Comparison of ENCODE assay signal across 12 cellular contexts in genomic region chr4:111064342-111064993, GRCh38.
DNase-seq lines count a peak whose midpoint lies in the region; TF ChIP-seq lines count a peak whose summit lies in the region.
"Had no signal": no experiment of that assay in that cellular context is flagged by ENCODE, and none has a peak within 500 bp of the region (broad histone marks: within the 10 kb centered on the region; RNA-seq: fewer than 3 reads in every experiment).

No MANE protein-coding gene starts in this region.

- TF ChIP-seq POLR2A in thyroid gland (IDR thresholded peaks at IDR 0.05), result no peak

- no peak overlapping the region for H3K4me3 ChIP-seq in HEK293 (ENCODE audit: low read depth, low read length)
- H3K4me3 ChIP-seq in NT2/D1 (ENCODE audit: insufficient read length, low read depth), result no peak overlapping the region
- H3K4me3 ChIP-seq in thyroid gland (replicated peaks in 1 of 3), result no peak overlapping the region
- H3K4me3 ChIP-seq: uterus had no signal

- H3K4me1 ChIP-seq in HEK293 (ENCODE audit: control insufficient read depth, insufficient read depth, low read length), result no peaks in the 10 kb centered on the region
- no peaks in the 10 kb centered on the region for H3K4me1 ChIP-seq in NT2/D1 (ENCODE audit: insufficient read depth, insufficient read length)
- no peaks in the 10 kb centered on the region for H3K4me1 ChIP-seq in thyroid gland
- H3K4me1 ChIP-seq: uterus had no signal

- WGBS in thyroid gland, 2 donors, result 75 to 81% methylated on average over 4 of the region's 4 CpGs

- no peak overlapping the region for H3K27ac ChIP-seq in HEK293 (ENCODE audit: extremely low read depth, low read depth, low read length)
- H3K27ac ChIP-seq in thyroid gland, result no peak overlapping the region
- H3K27ac ChIP-seq: uterus had no signal

- no peak overlapping the region for H3K9ac ChIP-seq in NT2/D1 (ENCODE audit: insufficient read length, low read depth)

- POLR2A ChIA-PET in HEK293 (lab: Yijun Ruan, JAX), result no interaction called here

- H3K36me3 ChIP-seq in HEK293 (ENCODE audit: control insufficient read depth in 2 of 2, insufficient read depth in 1 of 2, low read length in 2 of 2) (no peaks in the 10 kb centered on the region), NT2/D1 (ENCODE audit: insufficient read depth, insufficient read length, low read length) (no peaks in the 10 kb centered on the region), thyroid gland (no peaks in the 10 kb centered on the region)
- H3K36me3 ChIP-seq: uterus had no signal

- no peaks in the 10 kb centered on the region for H3K9me3 ChIP-seq in HEK293 (ENCODE audit: control insufficient read depth, insufficient read depth, low read depth, low read length)
- 0 out of 2 replicates have a peak, but pooled peaks cover 4% of the 10 kb centered on the region for H3K9me3 ChIP-seq in NT2/D1 (ENCODE audit: insufficient read depth, low read length)
- H3K9me3 ChIP-seq in thyroid gland, result no peaks in the 10 kb centered on the region
- H3K9me3 ChIP-seq: uterus had no signal

- H3K27me3 ChIP-seq in NT2/D1 (ENCODE audit: insufficient read depth, insufficient read length) (no peaks in the 10 kb centered on the region), thyroid gland (no peaks in the 10 kb centered on the region)
- H3K27me3 ChIP-seq: uterus had no signal

- CTCF ChIA-PET in HEK293 (lab: Yijun Ruan, JAX), result no interaction called here

- DNase-seq in AG08395 (ENCODE audit: low spot score), result peak; percentile 91
- peak; percentile 32 for DNase-seq in NT2/D1 (ENCODE audit: low read depth, low spot score)
- peak; percentile 27 for DNase-seq in fibroblast of gingiva (ENCODE audit: low read depth)
- DNase-seq in thyroid gland, result no peak
- no peak for DNase-seq in inferior parietal cortex (ENCODE audit: extremely low spot score)
- no peak for DNase-seq in effector CD4-positive, alpha-beta T cell
- no peak for DNase-seq in HuH-7 (ENCODE audit: low spot score)
- DNase-seq: amygdala; CD4-positive, CD25-positive, alpha-beta regulatory T cell; naive thymus-derived CD4-positive, alpha-beta T cell; uterus had no signal

- intact Hi-C loops in thyroid gland (cut with DNase I), result no loop called here

- TF ChIP-seq CTCF in HEK293 (tag by site-specific recombination; IDR thresholded peaks at IDR 0.05) (no peak), thyroid gland (IDR thresholded peaks at IDR 0.05) (no peak)

TF ChIP-seq in HEK293, 187 proteins besides CTCF, POLR2A, EP300 and RAD21 (continues in another document):
- TF ChIP-seq, protein P1, sequence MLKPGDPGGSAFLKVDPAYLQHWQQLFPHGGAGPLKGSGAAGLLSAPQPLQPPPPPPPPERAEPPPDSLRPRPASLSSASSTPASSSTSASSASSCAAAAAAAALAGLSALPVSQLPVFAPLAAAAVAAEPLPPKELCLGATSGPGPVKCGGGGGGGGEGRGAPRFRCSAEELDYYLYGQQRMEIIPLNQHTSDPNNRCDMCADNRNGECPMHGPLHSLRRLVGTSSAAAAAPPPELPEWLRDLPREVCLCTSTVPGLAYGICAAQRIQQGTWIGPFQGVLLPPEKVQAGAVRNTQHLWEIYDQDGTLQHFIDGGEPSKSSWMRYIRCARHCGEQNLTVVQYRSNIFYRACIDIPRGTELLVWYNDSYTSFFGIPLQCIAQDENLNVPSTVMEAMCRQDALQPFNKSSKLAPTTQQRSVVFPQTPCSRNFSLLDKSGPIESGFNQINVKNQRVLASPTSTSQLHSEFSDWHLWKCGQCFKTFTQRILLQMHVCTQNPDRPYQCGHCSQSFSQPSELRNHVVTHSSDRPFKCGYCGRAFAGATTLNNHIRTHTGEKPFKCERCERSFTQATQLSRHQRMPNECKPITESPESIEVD (tag by site-specific recombination; IDR thresholded peaks at IDR 0.05), result no peak
- TF ChIP-seq ZNF610 (tag by site-specific recombination; IDR thresholded peaks at IDR 0.05; ENCODE audit: borderline replicate concordance), result no peak
- TF ChIP-seq, protein P2, sequence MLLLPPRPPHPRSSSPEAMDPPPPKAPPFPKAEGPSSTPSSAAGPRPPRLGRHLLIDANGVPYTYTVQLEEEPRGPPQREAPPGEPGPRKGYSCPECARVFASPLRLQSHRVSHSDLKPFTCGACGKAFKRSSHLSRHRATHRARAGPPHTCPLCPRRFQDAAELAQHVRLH (tag by site-specific recombination; IDR thresholded peaks at IDR 0.05), result no peak
- TF ChIP-seq, protein P3, sequence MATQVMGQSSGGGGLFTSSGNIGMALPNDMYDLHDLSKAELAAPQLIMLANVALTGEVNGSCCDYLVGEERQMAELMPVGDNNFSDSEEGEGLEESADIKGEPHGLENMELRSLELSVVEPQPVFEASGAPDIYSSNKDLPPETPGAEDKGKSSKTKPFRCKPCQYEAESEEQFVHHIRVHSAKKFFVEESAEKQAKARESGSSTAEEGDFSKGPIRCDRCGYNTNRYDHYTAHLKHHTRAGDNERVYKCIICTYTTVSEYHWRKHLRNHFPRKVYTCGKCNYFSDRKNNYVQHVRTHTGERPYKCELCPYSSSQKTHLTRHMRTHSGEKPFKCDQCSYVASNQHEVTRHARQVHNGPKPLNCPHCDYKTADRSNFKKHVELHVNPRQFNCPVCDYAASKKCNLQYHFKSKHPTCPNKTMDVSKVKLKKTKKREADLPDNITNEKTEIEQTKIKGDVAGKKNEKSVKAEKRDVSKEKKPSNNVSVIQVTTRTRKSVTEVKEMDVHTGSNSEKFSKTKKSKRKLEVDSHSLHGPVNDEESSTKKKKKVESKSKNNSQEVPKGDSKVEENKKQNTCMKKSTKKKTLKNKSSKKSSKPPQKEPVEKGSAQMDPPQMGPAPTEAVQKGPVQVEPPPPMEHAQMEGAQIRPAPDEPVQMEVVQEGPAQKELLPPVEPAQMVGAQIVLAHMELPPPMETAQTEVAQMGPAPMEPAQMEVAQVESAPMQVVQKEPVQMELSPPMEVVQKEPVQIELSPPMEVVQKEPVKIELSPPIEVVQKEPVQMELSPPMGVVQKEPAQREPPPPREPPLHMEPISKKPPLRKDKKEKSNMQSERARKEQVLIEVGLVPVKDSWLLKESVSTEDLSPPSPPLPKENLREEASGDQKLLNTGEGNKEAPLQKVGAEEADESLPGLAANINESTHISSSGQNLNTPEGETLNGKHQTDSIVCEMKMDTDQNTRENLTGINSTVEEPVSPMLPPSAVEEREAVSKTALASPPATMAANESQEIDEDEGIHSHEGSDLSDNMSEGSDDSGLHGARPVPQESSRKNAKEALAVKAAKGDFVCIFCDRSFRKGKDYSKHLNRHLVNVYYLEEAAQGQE (tag by site-specific recombination; IDR thresholded peaks at IDR 0.05), result no peak
- no peak for TF ChIP-seq ZNF362 (tag by site-specific recombination; IDR thresholded peaks at IDR 0.05)
- no peak for TF ChIP-seq GLI4 (tag by site-specific recombination; IDR thresholded peaks at IDR 0.05)
- TF ChIP-seq SETDB1 (IDR thresholded peaks at IDR 0.05; ENCODE audit: insufficient read length, low read length), result no peak
- no peak for TF ChIP-seq ZNF302 (tag by site-specific recombination; IDR thresholded peaks at IDR 0.05; ENCODE audit: low read depth)
- TF ChIP-seq PRDM1 (tag by site-specific recombination; IDR thresholded peaks at IDR 0.05), result no peak
- TF ChIP-seq ZNF16 (tag by site-specific recombination; IDR thresholded peaks at IDR 0.05; ENCODE audit: low read depth), result no peak
- peak; percentile 59; the same call in 1 of the 2 replicates for TF ChIP-seq ZBTB20 (tag by site-specific recombination; IDR thresholded peaks at IDR 0.05)
- no peak for TF ChIP-seq FEZF1 (tag by site-specific recombination; IDR thresholded peaks at IDR 0.05)
- TF ChIP-seq, protein P4, sequence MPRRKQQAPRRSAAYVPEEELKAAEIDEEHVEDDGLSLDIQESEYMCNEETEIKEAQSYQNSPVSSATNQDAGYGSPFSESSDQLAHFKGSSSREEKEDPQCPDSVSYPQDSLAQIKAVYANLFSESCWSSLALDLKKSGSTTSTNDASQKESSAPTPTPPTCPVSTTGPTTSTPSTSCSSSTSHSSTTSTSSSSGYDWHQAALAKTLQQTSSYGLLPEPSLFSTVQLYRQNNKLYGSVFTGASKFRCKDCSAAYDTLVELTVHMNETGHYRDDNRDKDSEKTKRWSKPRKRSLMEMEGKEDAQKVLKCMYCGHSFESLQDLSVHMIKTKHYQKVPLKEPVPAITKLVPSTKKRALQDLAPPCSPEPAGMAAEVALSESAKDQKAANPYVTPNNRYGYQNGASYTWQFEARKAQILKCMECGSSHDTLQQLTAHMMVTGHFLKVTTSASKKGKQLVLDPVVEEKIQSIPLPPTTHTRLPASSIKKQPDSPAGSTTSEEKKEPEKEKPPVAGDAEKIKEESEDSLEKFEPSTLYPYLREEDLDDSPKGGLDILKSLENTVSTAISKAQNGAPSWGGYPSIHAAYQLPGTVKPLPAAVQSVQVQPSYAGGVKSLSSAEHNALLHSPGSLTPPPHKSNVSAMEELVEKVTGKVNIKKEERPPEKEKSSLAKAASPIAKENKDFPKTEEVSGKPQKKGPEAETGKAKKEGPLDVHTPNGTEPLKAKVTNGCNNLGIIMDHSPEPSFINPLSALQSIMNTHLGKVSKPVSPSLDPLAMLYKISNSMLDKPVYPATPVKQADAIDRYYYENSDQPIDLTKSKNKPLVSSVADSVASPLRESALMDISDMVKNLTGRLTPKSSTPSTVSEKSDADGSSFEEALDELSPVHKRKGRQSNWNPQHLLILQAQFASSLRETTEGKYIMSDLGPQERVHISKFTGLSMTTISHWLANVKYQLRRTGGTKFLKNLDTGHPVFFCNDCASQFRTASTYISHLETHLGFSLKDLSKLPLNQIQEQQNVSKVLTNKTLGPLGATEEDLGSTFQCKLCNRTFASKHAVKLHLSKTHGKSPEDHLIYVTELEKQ (tag by site-specific recombination; IDR thresholded peaks at IDR 0.05; ENCODE audit: borderline replicate concordance), result no peak

Comparison
In these comparisons a context has a peak if more than half of its experiments do, and no peak if none do; other contexts are left out.
1. DNase-seq: peak in AG08395 (single experiment), NT2/D1 (single experiment) and fibroblast of gingiva (single experiment); none in thyroid gland (0 of 2), inferior parietal cortex (single experiment), effector CD4-positive, alpha-beta T cell (single experiment) and HuH-7 (single experiment).